ENCODE assay signal across 8 cellular contexts in the genomic region with DNA sequence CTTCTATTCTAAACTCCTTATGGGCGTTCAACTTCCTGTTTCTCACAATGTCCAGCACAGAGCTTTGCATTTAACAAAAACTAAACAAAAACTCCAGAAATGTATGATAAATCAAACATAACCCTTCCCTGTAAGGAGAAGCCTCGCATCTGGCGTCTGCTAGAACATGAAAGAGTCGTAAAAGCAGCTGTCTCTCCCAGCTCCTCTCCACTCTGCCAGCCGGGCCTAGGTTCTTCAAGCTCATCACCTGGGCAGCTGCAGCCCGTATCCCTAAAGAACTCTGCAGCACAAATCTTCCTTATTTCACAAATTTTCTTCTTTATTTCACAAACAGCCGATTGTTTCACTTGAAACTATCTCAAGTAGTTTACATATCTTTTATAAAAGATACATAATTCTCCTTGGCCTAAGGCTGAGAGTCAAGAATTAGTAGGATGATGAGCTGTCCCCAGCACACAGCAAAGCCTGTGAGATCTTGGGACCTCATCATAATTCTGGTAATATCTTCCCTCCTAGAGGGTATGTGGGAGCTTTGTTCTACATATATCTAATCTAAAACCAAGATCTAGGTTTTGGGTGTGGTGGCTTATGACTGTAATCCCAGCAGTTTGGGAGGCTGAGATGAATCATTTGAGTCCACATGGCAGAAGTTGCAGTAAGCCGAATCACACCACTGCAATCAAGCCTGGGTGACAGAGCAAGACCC. TPM values are rescaled to one million over a fixed set of nuclear protein-coding genes. Genes with fewer than 3 reads are reported as not detected.
A peak's percentile ranks its signal among the peaks of the same experiment; 100 is the strongest.
DNase-seq lines count a peak whose midpoint lies in the region; ATAC-seq and TF ChIP-seq lines count a peak whose summit lies in the region.

No MANE protein-coding gene starts in this region.

- no peak for TF ChIP-seq CTCF in DND-41 (IDR thresholded peaks at IDR 0.05; ENCODE audit: borderline replicate concordance, extremely low read depth, low read length, poor library complexity, severe bottlenecking)
- TF ChIP-seq CTCF in epithelial cell of esophagus (IDR thresholded peaks at IDR 0.05; ENCODE audit: insufficient read depth, low read depth, low read length, missing control alignments), result no peak

- no peak overlapping the region for H2AFZ ChIP-seq in DND-41 (ENCODE audit: low read depth, low read length)

- DNase-seq in DND-41 (no peak), epithelial cell of esophagus (ENCODE audit: low read depth) (peak; percentile 71), HT-29 (ENCODE audit: low spot score) (no peak), NCI-H146 treated with DMSO at 0.1 percent for 48 hours (lab: John Stamatoyannopoulos, UW; ENCODE audit: unreplicated experiment) (no peak)

- H3K27ac ChIP-seq in DND-41 (ENCODE audit: low read length) (no peak overlapping the region), skeletal muscle tissue (ENCODE audit: low read depth, low read length) (peak overlapping the region; percentile 10)

- H3K9me3 ChIP-seq in DND-41 (ENCODE audit: insufficient read depth, low read length, severe bottlenecking), result no peaks in the 10 kb centered on the region
- H3K9me3 ChIP-seq in skeletal muscle tissue (ENCODE audit: control insufficient read depth in 3 of 3, low read length in 3 of 3), result no peaks in the 10 kb centered on the region

- no peak overlapping the region for H3K4me2 ChIP-seq in DND-41 (ENCODE audit: insufficient read depth, low read length)

- H4K20me1 ChIP-seq in DND-41 (ENCODE audit: insufficient read depth, low read length), result no peaks in the 10 kb centered on the region

- H3K4me3 ChIP-seq in DND-41 (ENCODE audit: low read depth in 1 of 2, low read length in 2 of 2) (no peak overlapping the region), epithelial cell of esophagus (ENCODE audit: low read length) (no peak overlapping the region), skeletal muscle tissue (ENCODE audit: low read length in 3 of 3) (no peak overlapping the region)

- H3K27me3 ChIP-seq in DND-41 (ENCODE audit: insufficient read depth, low read length, poor library complexity) (no peaks in the 10 kb centered on the region), skeletal muscle tissue (ENCODE audit: control insufficient read depth in 3 of 3, insufficient read depth in 3 of 3, low read length in 3 of 3) (no peaks in the 10 kb centered on the region)

- H3K4me1 ChIP-seq in DND-41 (ENCODE audit: insufficient read depth, low read length) (no peaks in the 10 kb centered on the region), skeletal muscle tissue (ENCODE audit: control insufficient read depth in 3 of 3, insufficient read depth in 3 of 3, low read length in 3 of 3) (peaks cover 20 to 33% (median 32%) of the 10 kb centered on the region in 3 donors)

- ATAC-seq in DND-41 (ENCODE audit: insufficient read depth, low read depth) (0 out of 3 replicates have a peak, but pooled peaks have one; percentile 19), SK-N-SH treated with all-trans-retinoic acid at 6 μM for 48 hours (peak; percentile 0; the same call in 2 of the 3 replicates), GM19467 (IDR thresholded peaks at IDR 0.05; ENCODE audit: unreplicated experiment) (no peak), GM18520 (IDR thresholded peaks at IDR 0.05; ENCODE audit: unreplicated experiment) (no peak)

- H3K9ac ChIP-seq in DND-41 (ENCODE audit: low read depth, low read length) (no peak overlapping the region), skeletal muscle tissue (ENCODE audit: low read depth in 1 of 3, low read length in 3 of 3) (no peak overlapping the region)

- H3K36me3 ChIP-seq in DND-41 (ENCODE audit: insufficient read depth, low read length) (no peaks in the 10 kb centered on the region), skeletal muscle tissue (ENCODE audit: control insufficient read depth in 3 of 3, insufficient read depth in 3 of 3, low read length in 3 of 3) (peaks cover 10 to 26% (median 24%) of the 10 kb centered on the region in 3 donors)

- H3K79me2 ChIP-seq in DND-41 (ENCODE audit: insufficient read depth, low read length), result no peaks in the 10 kb centered on the region

TF ChIP-seq in SK-N-SH treated with all-trans-retinoic acid at 6 μM for 48 hours, 23 proteins besides CTCF, POLR2A, EP300 and RAD21:
- TF ChIP-seq SNAI2 (CRISPR knock-in tag; IDR thresholded peaks at IDR 0.05), result 0 out of 2 replicates have a peak, but pooled peaks have one; percentile 40
- no peak for TF ChIP-seq ZFP30 (CRISPR knock-in tag; IDR thresholded peaks at IDR 0.05)
TF ChIP-seq in SK-N-SH treated with all-trans-retinoic acid at 6 μM for 48 hours: peak in this region for 1.

RNA-seq across cellular contexts. Expression of a gene that starts 35.3 kb away (rescaled TPM):
- 631 TPM for total RNA-seq in skeletal muscle tissue
- total RNA-seq in HT-29 (2014; rRNA removed; shearing (Covaris generic)), result 1,535 and 1,670 TPM in 2 replicates

Comparison
In these comparisons a context has a peak if more than half of its experiments do, and no peak if none do; other contexts are left out.
1. ATAC-seq: peak in DND-41 (single experiment) and SK-N-SH treated with all-trans-retinoic acid at 6 μM for 48 hours (single experiment); none in GM19467 (single experiment) and GM18520 (single experiment).